Comparison of ENCODE assay signal across 1 cellular context in the genomic region with DNA sequence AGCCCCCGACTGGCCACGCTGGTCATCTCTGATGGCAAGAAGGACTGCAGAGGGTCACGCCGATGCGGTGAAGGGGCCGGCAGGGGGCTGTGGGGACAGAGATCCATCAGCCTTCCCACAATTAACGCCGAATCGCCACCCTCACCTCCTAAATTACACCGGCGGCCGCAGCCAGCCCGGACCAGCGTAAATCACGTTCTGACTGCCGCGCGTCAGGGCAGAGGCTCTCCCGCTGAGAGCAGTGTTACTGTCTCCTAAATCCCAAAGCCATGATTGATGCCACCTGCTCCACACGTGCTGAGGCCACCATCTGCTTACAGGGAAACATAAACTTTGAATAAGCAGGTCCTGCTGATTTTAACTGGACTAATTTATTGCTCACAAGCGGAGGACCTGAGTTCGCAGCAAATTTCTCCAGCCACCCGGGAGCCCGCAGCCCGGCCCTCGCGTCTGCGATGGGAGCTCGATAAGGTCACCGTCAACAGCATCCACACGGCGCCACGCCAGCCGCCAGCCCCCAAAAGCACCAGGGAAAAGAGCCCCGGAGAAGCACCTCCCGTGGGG.
TF ChIP-seq lines count a peak whose summit lies in the region.

No MANE protein-coding gene starts in this region.

TF ChIP-seq in IMR-90, 13 proteins besides CTCF, POLR2A, EP300 and RAD21:
- TF ChIP-seq BHLHE40 (IDR thresholded peaks at IDR 0.05; ENCODE audit: low read depth, low read length) (peak; percentile 57; the same call in 1 of the 2 replicates), CEBPB (IDR thresholded peaks at IDR 0.05; ENCODE audit: low read depth, low read length) (no peak), MXI1 (IDR thresholded peaks at IDR 0.05; ENCODE audit: borderline replicate concordance, low read depth, low read length) (no peak)
